ENCODE assay signal across 19 cellular contexts in genomic region chr9:83520292-83520691, GRCh38. TPM values are rescaled to one million over a fixed set of nuclear protein-coding genes. Genes with fewer than 3 reads are reported as not detected.
DNase-seq lines count a peak whose midpoint lies in the region; ATAC-seq and TF ChIP-seq lines count a peak whose summit lies in the region.
"Had no signal": no experiment of that assay in that cellular context is flagged by ENCODE, and none has a peak within 500 bp of the region (broad histone marks: within the 10 kb centered on the region; RNA-seq: fewer than 3 reads in every experiment).

No MANE protein-coding gene starts in this region.

- CTCF ChIA-PET in Panc1 (lab: Charles Lee): interaction anchor here (0.6 kb wide), 1 partner anchor 35 kb away, joined by 6 read pairs; no protein-coding TSS in a partner anchor

- H3K36me3 ChIP-seq in Panc1 (ENCODE audit: control insufficient read depth, insufficient read depth, low read length) (no peaks in the 10 kb centered on the region), neutrophil (no peaks in the 10 kb centered on the region)
- H3K36me3 ChIP-seq: BLaER1 treated with 17β-estradiol and CSF1 and Interleukin-3, amounts not matched to agents 10 nM and 100 nM; HAP-1 had no signal

- no TSS peak for BruUV-seq in Panc1 (replicated peaks; lab: Mats Ljungman, UMichigan)

- ATAC-seq in Panc1: peak; percentile 38; the same call in 1 of the 2 replicates
- ATAC-seq in HG02840 (IDR thresholded peaks at IDR 0.05; ENCODE audit: low FRiP score, unreplicated experiment): no peak
- ATAC-seq in stimulated activated effector memory CD8-positive, alpha-beta T cell treated with anti-CD3 and anti-CD28 coated beads, Interleukin-12 subunit alpha, Interleukin-12 subunit beta, amount 100 ng/mL, for 72 hours: no peak
- ATAC-seq: CD8-positive, alpha-beta T cell; GM12878; K562 had no signal

- H3K27me3 ChIP-seq in Panc1 (ENCODE audit: control insufficient read depth, insufficient read depth, low read length) (no peaks in the 10 kb centered on the region), neutrophil (no peaks in the 10 kb centered on the region)
- H3K27me3 ChIP-seq: BLaER1 treated with 17β-estradiol and CSF1 and Interleukin-3, amounts not matched to agents 10 nM and 100 nM had no signal

- POLR2A ChIA-PET in Panc1 (lab: Charles Lee): interaction anchor here (0.7 kb wide), 1 partner anchor 998 kb away, joined by 9 read pairs; no protein-coding TSS in a partner anchor

- peak overlapping the region; percentile 23; the same call in 1 of the 2 replicates for H3K27ac Mint-ChIP-seq in HFFc6
- H3K27ac Mint-ChIP-seq in stimulated activated effector memory CD8-positive, alpha-beta T cell treated with anti-CD3 and anti-CD28 coated beads, Interleukin-12 subunit alpha, Interleukin-12 subunit beta, amount 100 ng/mL, for 72 hours: no peak overlapping the region
- H3K27ac Mint-ChIP-seq: B cell; CD8-positive, alpha-beta T cell had no signal

- in situ Hi-C loops in Panc1 (cut with HindIII; ENCODE audit: low pct_unique_long_range_greater_than_20kb, low sequenced_read_pairs): no loop called here

- H3K4me1 ChIP-seq in Panc1 (ENCODE audit: control insufficient read depth, insufficient read depth, low read length) (peaks cover 15% of the 10 kb centered on the region), neutrophil (ENCODE audit: control insufficient read depth in 1 of 2, insufficient read depth in 1 of 2, low read depth in 1 of 2, low read length in 1 of 2) (peaks cover 20 to 26% of the 10 kb centered on the region in 2 experiments)
- H3K4me1 ChIP-seq: HAP-1 had no signal

- intact Hi-C loops in Panc1 (cut with micrococcal nuclease; ENCODE audit: unreplicated experiment): no loop called here

- no peak for TF ChIP-seq CTCF in HFFc6 (IDR thresholded peaks at IDR 0.05)
- no peak for TF ChIP-seq CTCF in Panc1 (IDR thresholded peaks at IDR 0.05)
- no peak for TF ChIP-seq CTCF in neutrophil (IDR thresholded peaks at IDR 0.05)

- H3K27me3 Mint-ChIP-seq in HFFc6 (ENCODE audit: insufficient read depth): peaks cover 3% of the 10 kb centered on the region
- H3K27me3 Mint-ChIP-seq: B cell had no signal

- no peak overlapping the region for H3K27ac ChIP-seq in Panc1 (ENCODE audit: low read length)
- peak overlapping the region; percentile 75 for H3K27ac ChIP-seq in neutrophil
- H3K27ac ChIP-seq: BLaER1 treated with 17β-estradiol and CSF1 and Interleukin-3, amounts not matched to agents 10 nM and 100 nM had no signal

- peaks cover 38% of the 10 kb centered on the region for H3K4me1 Mint-ChIP-seq in HFFc6 (ENCODE audit: low read depth)
- no peaks in the 10 kb centered on the region for H3K4me1 Mint-ChIP-seq in stimulated activated effector memory CD8-positive, alpha-beta T cell treated with anti-CD3 and anti-CD28 coated beads, Interleukin-12 subunit alpha, Interleukin-12 subunit beta, amount 100 ng/mL, for 72 hours

- H3K9me3 Mint-ChIP-seq in HFFc6: no peaks in the 10 kb centered on the region
- H3K9me3 Mint-ChIP-seq in stimulated activated effector memory CD8-positive, alpha-beta T cell treated with anti-CD3 and anti-CD28 coated beads, Interleukin-12 subunit alpha, Interleukin-12 subunit beta, amount 100 ng/mL, for 72 hours: no peaks in the 10 kb centered on the region

- no peak overlapping the region for H3K4me3 ChIP-seq in Panc1 (ENCODE audit: low read depth in 2 of 2, low read length in 2 of 2)
- no peak overlapping the region for H3K4me3 ChIP-seq in neutrophil (ENCODE audit: low read depth in 1 of 2, low read length in 1 of 2)
- H3K4me3 ChIP-seq: BLaER1 treated with 17β-estradiol and CSF1 and Interleukin-3, amounts not matched to agents 10 nM and 100 nM; GM12878; HAP-1; K562 had no signal

- peaks cover 13% of the 10 kb centered on the region for H3K36me3 Mint-ChIP-seq in HFFc6 (ENCODE audit: low read depth)
- H3K36me3 Mint-ChIP-seq in stimulated activated effector memory CD8-positive, alpha-beta T cell treated with anti-CD3 and anti-CD28 coated beads, Interleukin-12 subunit alpha, Interleukin-12 subunit beta, amount 100 ng/mL, for 72 hours: no peaks in the 10 kb centered on the region
- H3K36me3 Mint-ChIP-seq: CD8-positive, alpha-beta T cell had no signal

- H3K9me3 ChIP-seq in Panc1 (ENCODE audit: control insufficient read depth, insufficient read depth, low read depth, low read length) (no peaks in the 10 kb centered on the region), neutrophil (no peaks in the 10 kb centered on the region)
- H3K9me3 ChIP-seq: BLaER1 treated with 17β-estradiol and CSF1 and Interleukin-3, amounts not matched to agents 10 nM and 100 nM; HAP-1 had no signal

- H3K4me3 Mint-ChIP-seq in HFFc6: no peak overlapping the region
- H3K4me3 Mint-ChIP-seq in stimulated activated effector memory CD8-positive, alpha-beta T cell treated with anti-CD3 and anti-CD28 coated beads, Interleukin-12 subunit alpha, Interleukin-12 subunit beta, amount 100 ng/mL, for 72 hours: no peak overlapping the region
- H3K4me3 Mint-ChIP-seq: B cell; CD8-positive, alpha-beta T cell had no signal

- peak; percentile 66 for DNase-seq in EH (ENCODE audit: low read depth)
- DNase-seq in HFFc6: no peak
- no peak for DNase-seq in Panc1 (ENCODE audit: low read depth, low spot score)
- DNase-seq in stimulated activated effector memory CD8-positive, alpha-beta T cell treated with anti-CD3 and anti-CD28 coated beads, Interleukin-12 subunit alpha, Interleukin-12 subunit beta, amount 100 ng/mL, for 72 hours (ENCODE audit: low spot score in 2 of 2): no peak
- DNase-seq in DMS79 treated with DMSO at 0.1 percent for 48 hours (lab: John Stamatoyannopoulos, UW): no peak
- DNase-seq: ACHN; CD8-positive, alpha-beta T cell; COR-L47; DMS 273 treated with DMSO at 0.1 percent for 48 hours; DMS53; GDM1; IMR-90 had no signal

RNA-seq across cellular contexts. Expression of gene FRMD3, which starts 17.9 kb away (rescaled TPM):
- total RNA-seq in HFFc6 (2021; fragmentation: NEBNext Ultra II Directional; extraction: Animal tissue kit (Norgen Biotek cat#: 25700)): 10 to 100 TPM in 4 of 6 experiments, 1 to 10 TPM in 2; 4.0 to 14.9 (median 12.7) TPM
- total RNA-seq in Panc1 (2021; ENCODE audit: unreplicated experiment): 14.5 TPM
- polyA plus RNA-seq in Panc1 (2012; ENCODE audit: insufficient read length): 7.7 TPM
